31 cellular contexts compared by ENCODE assay signal in genomic region chr2:111133603-111134002, GRCh38. TPM values are rescaled to one million over a fixed set of nuclear protein-coding genes. Genes with fewer than 3 reads are reported as not detected.
DNase-seq lines count a peak whose midpoint lies in the region; ATAC-seq, FAIRE-seq and TF ChIP-seq lines count a peak whose summit lies in the region.
"Had no signal": no experiment of that assay in that cellular context is flagged by ENCODE, and none has a peak within 500 bp of the region (broad histone marks: within the 10 kb centered on the region; RNA-seq: fewer than 3 reads in every experiment).

No MANE protein-coding gene starts in this region.

- no peak for DNase-seq in activated CD4-positive, alpha-beta T cell treated with anti-CD3 and anti-CD28 coated beads, Interleukin-2, amount 10 ng/mL, durations not matched to agents 24 days and 14 days
- DNase-seq in activated CD4-positive, alpha-beta T cell treated with anti-CD3 and anti-CD28 coated beads, Interleukin-2, amount 50 U/mL, for 48 hours = no peak
- DNase-seq in Karpas-422 (peak; percentile 37), GM12878 (ENCODE audit: low read depth, low spot score) (no peak), osteocyte (ENCODE audit: extremely low spot score, unreplicated experiment) (no peak), CD1c-positive myeloid dendritic cell (ENCODE audit: extremely low spot score) (no peak), mucosa of descending colon (no peak), D721Med (ENCODE audit: insufficient read length, low spot score) (no peak)
- DNase-seq: 8988T; activated CD4-positive, alpha-beta T cell treated with anti-CD3 and anti-CD28 coated beads for 36 hours; activated CD8-positive, alpha-beta memory T cell treated with anti-CD3 and anti-CD28 coated beads for 24 hours; activated effector memory CD4-positive, alpha-beta T cell treated with Interleukin-2 at 50 U/mL for 16 hours; caudate nucleus; CD4-positive, alpha-beta memory T cell; cortex of kidney; effector memory CD8-positive, alpha-beta T cell; islet precursor cell; left lung; mesendoderm; naive B cell; NCI-H146; NCI-H2107; NCI-H345; Right ventricle myocardium superior; upper lobe of right lung had no signal

- H3K4me2 ChIP-seq in Karpas-422 (ENCODE audit: low read depth, low read length, poor library complexity, severe bottlenecking) (peak overlapping the region; percentile 61), GM12878 (ENCODE audit: control insufficient read depth, insufficient read depth) (no peak overlapping the region)

- H4K20me1 ChIP-seq in Karpas-422 (ENCODE audit: insufficient read depth, low read depth, low read length) (peaks cover 59% of the 10 kb centered on the region), GM12878 (ENCODE audit: control insufficient read depth, insufficient read depth) (peaks cover 5% of the 10 kb centered on the region)

- H3K9me2 ChIP-seq in Karpas-422 (replicated peaks; ENCODE audit: insufficient read depth, low read length) = no peaks in the 10 kb centered on the region

- H3K79me2 ChIP-seq in Karpas-422 (ENCODE audit: low read length) (peaks cover 97% of the 10 kb centered on the region), GM12878 (ENCODE audit: control insufficient read depth, insufficient read depth, low read length) (peaks cover 3% of the 10 kb centered on the region; the same call in 1 of the 2 replicates)

- TF ChIP-seq POLR2A in GM12878 (IDR thresholded peaks at IDR 0.05; ENCODE audit: low read depth, low read length) = no peak

- H3K27me3 Mint-ChIP-seq in activated CD4-positive, alpha-beta T cell treated with anti-CD3 and anti-CD28 coated beads, Interleukin-2, amount 10 ng/mL, durations not matched to agents 24 days and 14 days = no peaks in the 10 kb centered on the region
- no peaks in the 10 kb centered on the region for H3K27me3 Mint-ChIP-seq in osteocyte (ENCODE audit: unreplicated experiment)
- H3K27me3 Mint-ChIP-seq: activated CD4-positive, alpha-beta T cell treated with anti-CD3 and anti-CD28 coated beads for 36 hours; CD4-positive, alpha-beta memory T cell; effector memory CD8-positive, alpha-beta T cell; IgD-negative memory B cell; naive B cell had no signal

- H3K9me3 ChIP-seq in Karpas-422 (ENCODE audit: low read length) (no peaks in the 10 kb centered on the region), GM12878 (replicated peaks; ENCODE audit: control insufficient read depth, insufficient read depth, low read length) (no peaks in the 10 kb centered on the region), mucosa of descending colon (no peaks in the 10 kb centered on the region)
- H3K9me3 ChIP-seq: left lung, suprapubic skin, upper lobe of right lung had no signal

- no peak for TF ChIP-seq RAD21 in GM12878 (IDR thresholded peaks at IDR 0.05; ENCODE audit: insufficient read depth, low read depth, low read length)

- H3K36me3 ChIP-seq in Karpas-422 (ENCODE audit: insufficient read depth, low read length) (peaks cover 89% of the 10 kb centered on the region), GM12878 (ENCODE audit: control insufficient read depth in 2 of 2, insufficient read depth in 2 of 2, low read length in 1 of 2) (peaks cover 0 to 5% of the 10 kb centered on the region in 2 experiments; a peak in 2 of 4 replicates), mucosa of descending colon (ENCODE audit: low read depth) (no peaks in the 10 kb centered on the region)

- RAD21 ChIA-PET in GM12878 (lab: Charles Lee; ENCODE audit: unreplicated experiment) = interaction anchor here (1.2 to 1.3 kb wide), 2 partner anchors 12 to 61 kb away, joined by 3 to 4 read pairs; no protein-coding TSS in a partner anchor

- no TSS peak for BruUV-seq in GM12878 (replicated peaks; lab: Mats Ljungman, UMichigan)

- TF ChIP-seq CTCF in GM12878 (IDR thresholded peaks at IDR 0.05 in 2 of 3, conservative IDR thresholded peaks at IDR 0.05 in 1 of 3; ENCODE audit: control insufficient read depth in 2 of 3, extremely low read depth in 1 of 3, insufficient read depth in 1 of 3, low read depth in 3 of 3, low read length in 3 of 3) (no peak), osteocyte (IDR thresholded peaks at IDR 0.05) (no peak), mucosa of descending colon (IDR thresholded peaks at IDR 0.05) (no peak), D721Med (IDR thresholded peaks at IDR 0.05; ENCODE audit: insufficient read depth, missing control alignments) (no peak)

- H3K36me3 Mint-ChIP-seq in activated CD4-positive, alpha-beta T cell treated with anti-CD3 and anti-CD28 coated beads, Interleukin-2, amount 10 ng/mL, durations not matched to agents 24 days and 14 days (ENCODE audit: low read depth) = peaks cover 84% of the 10 kb centered on the region
- peaks cover 71% of the 10 kb centered on the region for H3K36me3 Mint-ChIP-seq in osteocyte (ENCODE audit: unreplicated experiment)

- intact Hi-C loops in activated CD4-positive, alpha-beta T cell treated with anti-CD3 and anti-CD28 coated beads, Interleukin-2, amount 10 ng/mL, durations not matched to agents 24 days and 14 days (cut with micrococcal nuclease) = no loop called here
- intact Hi-C loops in GM12878 (cut with micrococcal nuclease; ENCODE audit: unreplicated experiment) (no loop called here), mucosa of descending colon (cut with DNase I, micrococcal nuclease) (no loop called here)

- H3K27me3 ChIP-seq in Karpas-422 (ENCODE audit: low read length) (no peaks in the 10 kb centered on the region), GM12878 (replicated peaks in 1 of 2; ENCODE audit: control insufficient read depth in 2 of 2, insufficient read depth in 2 of 2, low read length in 1 of 2) (no peaks in the 10 kb centered on the region)
- H3K27me3 ChIP-seq: left lung, suprapubic skin, upper lobe of right lung had no signal

- POLR2A ChIA-PET in GM12878 (lab: Charles Lee) = no interaction called here

- peak; percentile 35 for FAIRE-seq in GM12878 (lab: Jason Lieb, UNC)
- FAIRE-seq in D721Med (lab: Jason Lieb, UNC) = no peak

- 44% methylated on average over 2 of the region's 2 CpGs for WGBS in GM12878 (ENCODE audit: insufficient coverage, insufficient replicate concordance, low lambda C conversion rate, missing lambda C conversion rate)

- in situ Hi-C loops in GM12878 (cut with MboI) = no loop called here

- SMC1A ChIA-PET in GM12878 (lab: Charles Lee; ENCODE audit: uncharacterized antibody, unreplicated experiment) = interaction anchor here (0.9 to 2.8 kb wide), 9 partner anchors 10 to 105 kb away, joined by 3 to 20 read pairs (median 3); no protein-coding TSS in a partner anchor

- no peak for TF ChIP-seq EP300 in GM12878 (IDR thresholded peaks at IDR 0.05; ENCODE audit: borderline replicate concordance in 1 of 2, control insufficient read depth in 1 of 2, low read depth in 2 of 2, low read length in 2 of 2)

- H3K27ac Mint-ChIP-seq in activated CD4-positive, alpha-beta T cell treated with anti-CD3 and anti-CD28 coated beads, Interleukin-2, amount 10 ng/mL, durations not matched to agents 24 days and 14 days = peak overlapping the region; percentile 3
- H3K27ac Mint-ChIP-seq in osteocyte (ENCODE audit: unreplicated experiment) = peak overlapping the region; percentile 0
- H3K27ac Mint-ChIP-seq: activated CD4-positive, alpha-beta T cell treated with anti-CD3 and anti-CD28 coated beads for 36 hours; effector memory CD8-positive, alpha-beta T cell; IgD-negative memory B cell; stimulated activated effector memory CD8-positive, alpha-beta T cell treated with anti-CD3 and anti-CD28 coated beads, Interleukin-12 subunit alpha, Interleukin-12 subunit beta, amount 100 ng/mL, for 72 hours; T-helper 2 cell treated with Interferon-gamma antibody and Interleukin-4, amounts not matched to agents 5 μg/mL and 100 μg/mL, for 36 hours had no signal

- peak overlapping the region; percentile 86 for H3K27ac ChIP-seq in Karpas-422 (ENCODE audit: low read length)
- H3K27ac ChIP-seq in GM12878 (ENCODE audit: control insufficient read depth, insufficient read depth) = no peak overlapping the region
- H3K27ac ChIP-seq: left lung, suprapubic skin, upper lobe of right lung had no signal

- H3K4me1 ChIP-seq in Karpas-422 (ENCODE audit: low read length) (peaks cover 72% of the 10 kb centered on the region), GM12878 (ENCODE audit: control insufficient read depth, insufficient read depth, low read length) (no peaks in the 10 kb centered on the region), mucosa of descending colon (ENCODE audit: low read depth) (no peaks in the 10 kb centered on the region)
- H3K4me1 ChIP-seq: left lung had no signal

- H3K4me3 ChIP-seq in Karpas-422 (ENCODE audit: low read length) = no peak overlapping the region; the same call in 1 of the 2 replicates
- H3K4me3 ChIP-seq in GM12878 = no peak overlapping the region
- H3K4me3 ChIP-seq in mucosa of descending colon = no peak overlapping the region
- H3K4me3 ChIP-seq: left lung, suprapubic skin, upper lobe of right lung had no signal

- H3K9ac ChIP-seq in Karpas-422 (ENCODE audit: low read length) (no peak overlapping the region; the same call in 1 of the 2 replicates), GM12878 (ENCODE audit: control insufficient read depth, insufficient read depth, low read length) (no peak overlapping the region)

- peak overlapping the region; percentile 1 for H3K4me3 Mint-ChIP-seq in activated CD4-positive, alpha-beta T cell treated with anti-CD3 and anti-CD28 coated beads, Interleukin-2, amount 10 ng/mL, durations not matched to agents 24 days and 14 days
- no peak overlapping the region for H3K4me3 Mint-ChIP-seq in osteocyte (ENCODE audit: unreplicated experiment)
- H3K4me3 Mint-ChIP-seq: activated CD4-positive, alpha-beta T cell treated with anti-CD3 and anti-CD28 coated beads for 36 hours; CD4-positive, alpha-beta memory T cell; effector memory CD8-positive, alpha-beta T cell; IgD-negative memory B cell; stimulated activated effector memory CD8-positive, alpha-beta T cell treated with anti-CD3 and anti-CD28 coated beads, Interleukin-12 subunit alpha, Interleukin-12 subunit beta, amount 100 ng/mL, for 72 hours; T-helper 2 cell treated with Interferon-gamma antibody and Interleukin-4, amounts not matched to agents 5 μg/mL and 100 μg/mL, for 36 hours had no signal

- CTCF ChIA-PET in GM12878 (lab: Yijun Ruan, JAX) = interaction anchor here (0.8 to 2.3 kb wide), 7 partner anchors 9 to 34 kb away, joined by 3 to 9 read pairs (median 4); no protein-coding TSS in a partner anchor

- peaks cover 64% of the 10 kb centered on the region for H3K4me1 Mint-ChIP-seq in activated CD4-positive, alpha-beta T cell treated with anti-CD3 and anti-CD28 coated beads, Interleukin-2, amount 10 ng/mL, durations not matched to agents 24 days and 14 days
- H3K4me1 Mint-ChIP-seq in osteocyte (ENCODE audit: unreplicated experiment) = peaks cover 16% of the 10 kb centered on the region

- H2AFZ ChIP-seq in Karpas-422 (ENCODE audit: low read length) (no peak overlapping the region), GM12878 (ENCODE audit: control insufficient read depth, low read depth, low read length) (no peak overlapping the region)

- no peaks in the 10 kb centered on the region for H3K9me3 Mint-ChIP-seq in activated CD4-positive, alpha-beta T cell treated with anti-CD3 and anti-CD28 coated beads, Interleukin-2, amount 10 ng/mL, durations not matched to agents 24 days and 14 days
- H3K9me3 Mint-ChIP-seq in osteocyte (ENCODE audit: unreplicated experiment) = no peaks in the 10 kb centered on the region
- H3K9me3 Mint-ChIP-seq: CD4-positive, alpha-beta memory T cell; effector memory CD8-positive, alpha-beta T cell; IgD-negative memory B cell; naive B cell; stimulated activated effector memory CD8-positive, alpha-beta T cell treated with anti-CD3 and anti-CD28 coated beads, Interleukin-12 subunit alpha, Interleukin-12 subunit beta, amount 100 ng/mL, for 72 hours; T-helper 2 cell treated with Interferon-gamma antibody and Interleukin-4, amounts not matched to agents 5 μg/mL and 100 μg/mL, for 36 hours had no signal

- ATAC-seq in GM12878 = peak; percentile 11; the same call in 2 of the 3 replicates
- no peak for ATAC-seq in mucosa of descending colon
- ATAC-seq: activated CD4-positive, alpha-beta T cell treated with anti-CD3 and anti-CD28 coated beads for 36 hours; effector memory CD8-positive, alpha-beta T cell; left lung; Panc1; SK-N-SH treated with all-trans-retinoic acid at 6 μM for 48 hours; stimulated activated effector memory CD8-positive, alpha-beta T cell treated with anti-CD3 and anti-CD28 coated beads, Interleukin-12 subunit alpha, Interleukin-12 subunit beta, amount 100 ng/mL, for 72 hours; upper lobe of right lung had no signal

RNA-seq across cellular contexts. Expression of gene BCL2L11, which starts 12.9 kb away (rescaled TPM):
- 193 and 219 TPM in 2 replicates for total RNA-seq in activated CD4-positive, alpha-beta T cell treated with anti-CD3 and anti-CD28 coated beads, Interleukin-2, amount 10 ng/mL, durations not matched to agents 24 days and 14 days
- 29.7 and 51.9 TPM in 2 replicates for total RNA-seq in Karpas-422 (2014; rRNA removed; shearing (Covaris generic); ENCODE audit: low replicate concordance)
- total RNA-seq in GM12878 (2013; cell fraction: nucleolus; rRNA removed) = 23.2 and 32.3 TPM in 2 replicates
- total RNA-seq in GM12878 (2014; rRNA removed) (0.60 and 1.0 TPM in 2 replicates), GM12878 (2014; rRNA removed; fragmentation: Illumina TruSeq; extraction: Trizol) (0.88 and 1.2 TPM in 2 replicates), GM12878 (2021) (2.5 and 4.8 TPM in 2 replicates), osteocyte (38.9 and 40.4 TPM in 2 replicates), mucosa of descending colon (10 to 100 TPM; 40.9 to 44.4 (median 43.7) TPM)
- 3.3 TPM for polyA plus RNA-seq in GM12878 (2011; ENCODE audit: low read depth)
- polyA plus RNA-seq in GM12878 (2011; rRNA removed) (9.5 and 10.1 TPM in 2 replicates), GM12878 (2014; fragmentation: Illumina TruSeq; extraction: Trizol) (3.3 and 3.6 TPM in 2 replicates), GM12878 (2014; fragmentation: Nextera tagmentation; extraction: Ambion mirVana) (under 1 TPM; 0.29 to 0.64 TPM), GM12878 (2014; rRNA removed) (1.8 and 2.9 TPM in 2 replicates), GM12878 (2016; fragmentation: Nextera tagmentation; extraction: Ambion mirVana) (under 1 TPM; 0.63 to 0.90 TPM)
- 9.0 and 15.4 TPM in 2 replicates for polyA plus RNA-seq in GM12878 (2011; cell fraction: cytosol; rRNA removed)
- polyA plus RNA-seq in GM12878 (2011; cell fraction: nucleus; rRNA removed) = 20.8 and 25.6 TPM in 2 replicates
- 4.1 and 6.3 TPM in 2 replicates for polyA plus RNA-seq in GM12878 (2012)
- polyA minus RNA-seq in GM12878 (2011; rRNA and poly(A)+ RNA removed) = 11.8 and 11.9 TPM in 2 replicates
- polyA minus RNA-seq in GM12878 (2011; cell fraction: cytosol; rRNA and poly(A)+ RNA removed) = 7.2 and 16.8 TPM in 2 replicates
- polyA minus RNA-seq in GM12878 (2011; cell fraction: nucleus; rRNA and poly(A)+ RNA removed) = 22.4 and 45.4 TPM in 2 replicates
